19 cellular contexts compared by ENCODE assay signal in the genomic region with DNA sequence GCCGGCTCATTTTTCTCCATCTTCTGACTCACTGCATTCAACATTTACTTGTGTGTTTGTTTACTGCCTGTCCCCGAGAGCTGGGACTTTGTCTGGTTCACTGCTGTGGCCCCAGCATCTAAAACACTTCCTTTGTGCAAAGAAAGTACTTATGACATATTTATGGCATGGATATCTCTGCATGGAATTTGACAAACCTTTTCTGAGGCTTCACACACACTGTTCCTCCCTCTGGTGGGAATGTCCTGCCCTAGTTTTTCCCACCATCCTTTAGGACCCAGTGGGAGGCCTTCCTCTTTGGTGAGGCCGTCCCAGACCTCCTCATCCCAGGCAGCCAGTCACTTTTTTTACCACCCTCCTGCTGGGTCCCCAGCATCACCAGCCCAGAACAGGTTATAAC. TPM values are rescaled to one million over a fixed set of nuclear protein-coding genes. Genes with fewer than 3 reads are reported as not detected.
DNase-seq lines count a peak whose midpoint lies in the region; ATAC-seq and TF ChIP-seq lines count a peak whose summit lies in the region.
"Had no signal": no experiment of that assay in that cellular context is flagged by ENCODE, and none has a peak within 500 bp of the region (broad histone marks: within the 10 kb centered on the region; RNA-seq: fewer than 3 reads in every experiment).

No MANE protein-coding gene starts in this region.

- no peak overlapping the region for H3K9ac ChIP-seq in SK-N-SH

- H3K27ac ChIP-seq in SJSA1 (peak overlapping the region; percentile 17; the same call in 1 of the 2 replicates), SK-N-SH (ENCODE audit: low read depth in 2 of 2, low read length in 1 of 2) (no peak overlapping the region), ascending aorta (no peak overlapping the region)
- H3K27ac ChIP-seq: esophagus squamous epithelium, prostate gland, upper lobe of right lung had no signal

- no peak overlapping the region for H2AFZ ChIP-seq in SK-N-SH (ENCODE audit: low read depth)

- no peak for TF ChIP-seq EP300 in SK-N-SH (IDR thresholded peaks at IDR 0.05; ENCODE audit: borderline replicate concordance in 1 of 2, low read depth in 1 of 2, low read length in 1 of 2)

- no peaks in the 10 kb centered on the region for H4K20me1 ChIP-seq in SK-N-SH (ENCODE audit: insufficient read depth)

- CTCF ChIA-PET in SK-N-SH (lab: Yijun Ruan, JAX): interaction anchor here (1.1 kb wide), 1 partner anchor 16 kb away, joined by 4 read pairs; no protein-coding TSS in a partner anchor

- no peak for TF ChIP-seq CTCF in SK-N-SH (IDR thresholded peaks at IDR 0.05)
- no peak for TF ChIP-seq CTCF in ascending aorta (IDR thresholded peaks at IDR 0.05)

- no peaks in the 10 kb centered on the region for H3K9me3 Mint-ChIP-seq in central memory CD8-positive, alpha-beta T cell

- H3K36me3 ChIP-seq in SJSA1: peaks cover 45% of the 10 kb centered on the region
- peaks cover 10 to 25% of the 10 kb centered on the region in 2 experiments for H3K36me3 ChIP-seq in SK-N-SH (replicated peaks in 1 of 2; ENCODE audit: control insufficient read depth in 1 of 2, insufficient read depth in 2 of 2, low read length in 1 of 2)
- peaks cover 31 to 36% of the 10 kb centered on the region in 2 donors for H3K36me3 ChIP-seq in ascending aorta
- H3K36me3 ChIP-seq: prostate gland had no signal

- ATAC-seq in central memory CD8-positive, alpha-beta T cell (replicated peaks; ENCODE audit: extremely low read depth, poor library complexity, severe bottlenecking): no peak
- ATAC-seq: upper lobe of right lung had no signal

- DNase-seq in ELR (ENCODE audit: low read depth): peak; percentile 21
- peak in 1 of 2 experiments; percentile 53 for DNase-seq in SJSA1 (ENCODE audit: low read depth in 1 of 2, low spot score in 2 of 2)
- no peak for DNase-seq in central memory CD8-positive, alpha-beta T cell (ENCODE audit: low spot score in 2 of 2)
- DNase-seq in non-pigmented ciliary epithelial cell (ENCODE audit: low read depth): peak; percentile 18
- no peak for DNase-seq in SK-N-SH
- DNase-seq in AG08395 (ENCODE audit: low spot score): no peak
- no peak for DNase-seq in LoVo (ENCODE audit: low spot score)
- no peak for DNase-seq in ascending aorta (ENCODE audit: low spot score in 2 of 2)
- DNase-seq: activated CD4-positive, alpha-beta T cell treated with anti-CD3 and anti-CD28 coated beads, Interleukin-2, amount 50 U/mL, for 4 hours; anterior cingulate cortex; C1 segment of cervical spinal cord; DMS153; esophagus squamous epithelium; glutamatergic neuron; Karpas-422; NCI-H774; stimulated activated naive CD4-positive, alpha-beta T cell treated with Interleukin-2 at 50 U/mL for 16 hours; upper lobe of right lung had no signal

- peaks cover 50% of the 10 kb centered on the region for H3K4me1 Mint-ChIP-seq in central memory CD8-positive, alpha-beta T cell

- H3K4me3 ChIP-seq in SJSA1: no peak overlapping the region
- no peak overlapping the region for H3K4me3 ChIP-seq in SK-N-SH (ENCODE audit: low read depth in 2 of 2, low read length in 1 of 2)
- no peak overlapping the region for H3K4me3 ChIP-seq in ascending aorta
- H3K4me3 ChIP-seq: esophagus squamous epithelium, prostate gland, upper lobe of right lung had no signal

- no peaks in the 10 kb centered on the region for H3K9me3 ChIP-seq in SJSA1 (replicated peaks)
- H3K9me3 ChIP-seq in SK-N-SH: no peaks in the 10 kb centered on the region
- no peaks in the 10 kb centered on the region for H3K9me3 ChIP-seq in ascending aorta
- H3K9me3 ChIP-seq: esophagus squamous epithelium, prostate gland, upper lobe of right lung had no signal

- no peak for TF ChIP-seq RAD21 in SK-N-SH (IDR thresholded peaks at IDR 0.05; ENCODE audit: low read length)

- peaks cover 43% of the 10 kb centered on the region for H3K79me2 ChIP-seq in SK-N-SH (ENCODE audit: insufficient read depth)

- intact Hi-C loops in ascending aorta (cut with DNase I): no loop called here

- no peak overlapping the region for H3K4me3 Mint-ChIP-seq in central memory CD8-positive, alpha-beta T cell

- peaks cover 13% of the 10 kb centered on the region for H3K4me1 ChIP-seq in SJSA1 (replicated peaks)
- H3K4me1 ChIP-seq in SK-N-SH (ENCODE audit: control insufficient read depth in 1 of 2, insufficient read depth in 2 of 2, low read depth in 1 of 2, low read length in 1 of 2): no peaks in the 10 kb centered on the region
- no peaks in the 10 kb centered on the region for H3K4me1 ChIP-seq in ascending aorta
- H3K4me1 ChIP-seq: upper lobe of right lung had no signal

- H3K27me3 Mint-ChIP-seq in central memory CD8-positive, alpha-beta T cell: no peaks in the 10 kb centered on the region

- no peaks in the 10 kb centered on the region for H3F3A ChIP-seq in SK-N-SH (replicated peaks; ENCODE audit: insufficient read depth)

- POLR2A ChIA-PET in SK-N-SH (lab: Yijun Ruan, JAX): no interaction called here

- no peaks in the 10 kb centered on the region for H3K9me2 ChIP-seq in SK-N-SH

- no peak overlapping the region for H3K4me2 ChIP-seq in SK-N-SH

- H3K36me3 Mint-ChIP-seq in central memory CD8-positive, alpha-beta T cell (ENCODE audit: insufficient read depth): peaks cover 9% of the 10 kb centered on the region

- H3K27me3 ChIP-seq in SJSA1 (replicated peaks) (no peaks in the 10 kb centered on the region), SK-N-SH (ENCODE audit: insufficient read depth) (no peaks in the 10 kb centered on the region), ascending aorta (no peaks in the 10 kb centered on the region)
- H3K27me3 ChIP-seq: esophagus squamous epithelium, upper lobe of right lung had no signal

- peak overlapping the region; percentile 68 for H3K27ac Mint-ChIP-seq in central memory CD8-positive, alpha-beta T cell (ENCODE audit: low read depth)

- WGBS in SK-N-SH (ENCODE audit: low lambda C conversion rate): 81% methylated on average over 3 of the region's 3 CpGs

TF ChIP-seq in SK-N-SH, 30 proteins besides CTCF, POLR2A, EP300 and RAD21:
- TF ChIP-seq FOXM1 (IDR thresholded peaks at IDR 0.05; ENCODE audit: low read depth) (no peak), MEF2A (IDR thresholded peaks at IDR 0.05; ENCODE audit: borderline replicate concordance, low read depth) (no peak), YY1 (IDR thresholded peaks at IDR 0.05; ENCODE audit: low read depth) (no peak), CHD2 (IDR thresholded peaks at IDR 0.05; ENCODE audit: low read length, partially characterized antibody) (no peak), GATA2 (CRISPR knock-in tag; IDR thresholded peaks at IDR 0.05) (no peak), NRF1 (IDR thresholded peaks at IDR 0.05; ENCODE audit: low read depth, low read length) (no peak), TEAD4 (IDR thresholded peaks at IDR 0.05; ENCODE audit: borderline replicate concordance, insufficient read depth) (no peak), TCF12 (IDR thresholded peaks at IDR 0.05) (no peak), TAF1 (IDR thresholded peaks at IDR 0.05; ENCODE audit: borderline replicate concordance, low read depth, low read length) (no peak), SIN3A (IDR thresholded peaks at IDR 0.05; ENCODE audit: borderline replicate concordance, low read depth, low read length) (no peak)
- TF ChIP-seq, protein P1, sequence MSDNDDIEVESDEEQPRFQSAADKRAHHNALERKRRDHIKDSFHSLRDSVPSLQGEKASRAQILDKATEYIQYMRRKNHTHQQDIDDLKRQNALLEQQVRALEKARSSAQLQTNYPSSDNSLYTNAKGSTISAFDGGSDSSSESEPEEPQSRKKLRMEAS (IDR thresholded peaks at IDR 0.05; ENCODE audit: low read depth): no peak
- TF ChIP-seq, protein P2, sequence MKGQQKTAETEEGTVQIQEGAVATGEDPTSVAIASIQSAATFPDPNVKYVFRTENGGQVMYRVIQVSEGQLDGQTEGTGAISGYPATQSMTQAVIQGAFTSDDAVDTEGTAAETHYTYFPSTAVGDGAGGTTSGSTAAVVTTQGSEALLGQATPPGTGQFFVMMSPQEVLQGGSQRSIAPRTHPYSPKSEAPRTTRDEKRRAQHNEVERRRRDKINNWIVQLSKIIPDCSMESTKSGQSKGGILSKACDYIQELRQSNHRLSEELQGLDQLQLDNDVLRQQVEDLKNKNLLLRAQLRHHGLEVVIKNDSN (IDR thresholded peaks at IDR 0.05; ENCODE audit: borderline replicate concordance, low read depth): no peak

RNA-seq across cellular contexts. Expression of gene SRRM5, which starts 1.4 kb away (rescaled TPM):
- total RNA-seq in SJSA1 (2014; rRNA removed; shearing (Covaris generic)): not detected in 2 replicates
- polyA plus RNA-seq in SK-N-SH (2012; rRNA removed): 0.15 and 0.19 TPM in 2 replicates
- 0.06 and 0.08 TPM in 2 replicates for polyA plus RNA-seq in SK-N-SH (2012; cell fraction: cytosol; rRNA removed)
- polyA plus RNA-seq in SK-N-SH (2012; cell fraction: nucleus; rRNA removed): 1.3 and 1.4 TPM in 2 replicates
- total RNA-seq in ascending aorta: 0.32 TPM

RNA-seq across cellular contexts. Expression of gene ZNF428, which starts 8.9 kb away (rescaled TPM):
- 64.1 and 96.9 TPM in 2 replicates for total RNA-seq in SJSA1 (2014; rRNA removed; shearing (Covaris generic))
- 60.9 and 79.5 TPM in 2 replicates for polyA plus RNA-seq in SK-N-SH (2012; rRNA removed)
- polyA plus RNA-seq in SK-N-SH (2012; cell fraction: cytosol; rRNA removed): 56.7 and 67.9 TPM in 2 replicates
- polyA plus RNA-seq in SK-N-SH (2012; cell fraction: nucleus; rRNA removed): 32.6 and 47.0 TPM in 2 replicates
- 37.3 TPM for total RNA-seq in ascending aorta

RNA-seq across cellular contexts. Expression of gene ZNF576, which starts 14.1 kb away (rescaled TPM):
- total RNA-seq in SJSA1 (2014; rRNA removed; shearing (Covaris generic)): 8.8 and 12.6 TPM in 2 replicates
- 12.8 and 13.6 TPM in 2 replicates for polyA plus RNA-seq in SK-N-SH (2012; rRNA removed)
- polyA plus RNA-seq in SK-N-SH (2012; cell fraction: cytosol; rRNA removed): 7.0 and 9.4 TPM in 2 replicates
- polyA plus RNA-seq in SK-N-SH (2012; cell fraction: nucleus; rRNA removed): 8.4 and 9.5 TPM in 2 replicates
- 3.1 TPM for total RNA-seq in ascending aorta

RNA-seq across cellular contexts. Expression of gene IRGQ, which starts 14.6 kb away (rescaled TPM):
- total RNA-seq in SJSA1 (2014; rRNA removed; shearing (Covaris generic)): 35.1 and 36.2 TPM in 2 replicates
- polyA plus RNA-seq in SK-N-SH (2012; rRNA removed): 8.4 and 10.8 TPM in 2 replicates
- 9.4 and 10.2 TPM in 2 replicates for polyA plus RNA-seq in SK-N-SH (2012; cell fraction: cytosol; rRNA removed)
- polyA plus RNA-seq in SK-N-SH (2012; cell fraction: nucleus; rRNA removed): 27.5 and 30.0 TPM in 2 replicates
- total RNA-seq in ascending aorta: 17.2 TPM

RNA-seq across cellular contexts. Expression of gene CADM4, which starts 29.2 kb away (rescaled TPM):
- 0.06 TPM in 1 of 2 replicates, not detected in the other for total RNA-seq in SJSA1 (2014; rRNA removed; shearing (Covaris generic))
- polyA plus RNA-seq in SK-N-SH (2012; rRNA removed): 21.4 and 28.9 TPM in 2 replicates
- 13.2 and 18.6 TPM in 2 replicates for polyA plus RNA-seq in SK-N-SH (2012; cell fraction: cytosol; rRNA removed)
- polyA plus RNA-seq in SK-N-SH (2012; cell fraction: nucleus; rRNA removed): 11.9 and 25.2 TPM in 2 replicates
- total RNA-seq in ascending aorta: 3.5 TPM

Comparison
In these comparisons a context has a peak if more than half of its experiments do, and no peak if none do; other contexts are left out.
1. DNase-seq: peak in ELR (single experiment) and non-pigmented ciliary epithelial cell (single experiment); none in central memory CD8-positive, alpha-beta T cell (0 of 2), SK-N-SH (single experiment), AG08395 (single experiment), LoVo (single experiment) and ascending aorta (0 of 2).